In genomic region chr22:49599691-49600451, GRCh38 we compare ENCODE assay signal across 18 cellular contexts.
"Had no signal": no experiment of that assay in that cellular context is flagged by ENCODE, and none has a peak within 500 bp of the region (broad histone marks: within the 10 kb centered on the region; RNA-seq: fewer than 3 reads in every experiment).

No MANE protein-coding gene starts in this region.

- H3K36me3 ChIP-seq: cardiac muscle cell, esophagus squamous epithelium, thyroid gland had no signal

- DNase-seq: activated CD4-positive, alpha-beta memory T cell treated with anti-CD3 and anti-CD28 coated beads for 36 hours; activated CD4-positive, alpha-beta T cell treated with anti-CD3 and anti-CD28 coated beads for 4 hours; activated gamma-delta T cell; activated T-cell treated with anti-CD3 and anti-CD28 coated beads, Interleukin-2, amount 50 U/mL, for 1 hour; amygdala; dermis blood vessel endothelial cell; effector memory CD4-positive, alpha-beta T cell; esophagus squamous epithelium; mesendoderm; stimulated activated CD4-positive, alpha-beta T cell treated with anti-CD3 and anti-CD28 coated beads, Interleukin-12 subunit alpha, Interleukin-12 subunit beta, amount 100 ng/mL, for 4 hours; stimulated activated CD4-positive, alpha-beta T cell treated with anti-CD3 and anti-CD28 coated beads, Interleukin-1b, Interleukin-23, amount 100 ng/mL, for 48 hours; stimulated activated CD8-positive, alpha-beta memory T cell treated with anti-CD3 and anti-CD28 coated beads, Interleukin-4, amount 100 ng/mL, for 48 hours; stimulated activated naive CD4-positive, alpha-beta T cell treated with Interleukin-2 at 50 U/mL for 16 hours; thyroid gland had no signal

- ATAC-seq: natural killer cell treated with Interleukin-12 subunit alpha and Interleukin-12 subunit beta and Interleukin-15 and Interleukin-18, amount 100 ng/mL, for 72 hours had no signal

- H3K4me1 ChIP-seq: esophagus squamous epithelium, thyroid gland had no signal

- H3K9me3 ChIP-seq: thyroid gland had no signal

- H3K4me3 ChIP-seq: cardiac muscle cell, esophagus squamous epithelium, thyroid gland had no signal

- H3K27me3 Mint-ChIP-seq: activated CD4-positive, alpha-beta memory T cell treated with anti-CD3 and anti-CD28 coated beads for 36 hours; activated naive CD8-positive, alpha-beta T cell; natural killer cell treated with Interleukin-12 subunit alpha and Interleukin-12 subunit beta and Interleukin-15 and Interleukin-18, amount 100 ng/mL, for 72 hours had no signal

- H3K27me3 ChIP-seq: cardiac muscle cell, esophagus squamous epithelium, thyroid gland had no signal

- H3K27ac Mint-ChIP-seq: activated CD4-positive, alpha-beta memory T cell treated with anti-CD3 and anti-CD28 coated beads for 36 hours; activated naive CD8-positive, alpha-beta T cell; natural killer cell treated with Interleukin-12 subunit alpha and Interleukin-12 subunit beta and Interleukin-15 and Interleukin-18, amount 100 ng/mL, for 72 hours; T-helper 1 cell treated with Interleukin-12 subunit alpha and Interleukin-12 subunit beta and Interleukin-4 antibody, amounts not matched to agents 30 μg/mL and 1 μg/mL, for 36 hours had no signal

- H3K27ac ChIP-seq: cardiac muscle cell, esophagus squamous epithelium, thyroid gland had no signal

- H3K4me3 Mint-ChIP-seq: activated CD4-positive, alpha-beta memory T cell treated with anti-CD3 and anti-CD28 coated beads for 36 hours; activated naive CD8-positive, alpha-beta T cell; natural killer cell treated with Interleukin-12 subunit alpha and Interleukin-12 subunit beta and Interleukin-15 and Interleukin-18, amount 100 ng/mL, for 72 hours; T-helper 1 cell treated with Interleukin-12 subunit alpha and Interleukin-12 subunit beta and Interleukin-4 antibody, amounts not matched to agents 30 μg/mL and 1 μg/mL, for 36 hours had no signal

- H3K9me3 Mint-ChIP-seq: natural killer cell treated with Interleukin-12 subunit alpha and Interleukin-12 subunit beta and Interleukin-15 and Interleukin-18, amount 100 ng/mL, for 72 hours had no signal
